15 cellular contexts compared by ENCODE assay signal in the genomic region with DNA sequence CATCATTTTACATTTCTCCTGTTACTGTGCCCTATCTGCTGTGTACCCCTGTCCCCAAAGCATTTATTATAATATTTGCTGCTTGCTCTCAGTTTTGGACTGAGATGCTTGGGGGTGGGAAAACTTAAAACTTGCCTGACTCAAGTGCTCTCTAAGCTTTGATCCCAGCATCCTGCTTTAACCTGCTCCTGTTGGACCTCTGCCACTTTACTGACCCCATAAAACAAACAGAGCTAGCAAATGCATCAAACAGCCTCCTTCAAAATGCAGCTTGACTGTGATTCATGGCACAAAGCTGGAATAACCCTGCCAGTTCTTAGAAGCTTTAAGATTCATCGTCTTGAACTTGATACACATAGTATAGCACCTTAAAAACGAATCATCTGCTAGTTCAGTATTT.
A peak's percentile ranks its signal among the peaks of the same experiment; 100 is the strongest.
DNase-seq lines count a peak whose midpoint lies in the region; ATAC-seq lines count a peak whose summit lies in the region.
"Had no signal": no experiment of that assay in that cellular context is flagged by ENCODE, and none has a peak within 500 bp of the region (broad histone marks: within the 10 kb centered on the region; RNA-seq: fewer than 3 reads in every experiment).

No MANE protein-coding gene starts in this region.

- no peaks in the 10 kb centered on the region for H3K36me3 Mint-ChIP-seq in stimulated activated effector memory CD8-positive, alpha-beta T cell treated with anti-CD3 and anti-CD28 coated beads, Interleukin-12 subunit alpha, Interleukin-12 subunit beta, amount 100 ng/mL, for 72 hours

- peak; percentile 15 for DNase-seq in DMS153 (lab: John Stamatoyannopoulos, UW)
- DNase-seq in NCI-H446 treated with DMSO at 0.1 percent for 48 hours (lab: John Stamatoyannopoulos, UW), result peak; percentile 65
- no peak for DNase-seq in epithelial cell of prostate (ENCODE audit: low read depth, low spot score)
- DNase-seq in NK-92 treated with Interleukin-12 subunit alpha and Interleukin-12 subunit beta, amount 100 ng/mL, for 24 hours (lab: John Stamatoyannopoulos, UW), result no peak
- DNase-seq in right cardiac atrium, result no peak
- no peak for DNase-seq in stimulated activated effector memory CD8-positive, alpha-beta T cell treated with anti-CD3 and anti-CD28 coated beads, Interleukin-12 subunit alpha, Interleukin-12 subunit beta, amount 100 ng/mL, for 72 hours (ENCODE audit: low spot score in 2 of 2)
- DNase-seq: activated CD8-positive, alpha-beta T cell treated with anti-CD3 and anti-CD28 coated beads for 36 hours; activated naive CD4-positive, alpha-beta T cell; KG1; Peyer's patch; stimulated activated CD4-positive, alpha-beta T cell treated with anti-CD3 and anti-CD28 coated beads, Interleukin-15, amount 100 ng/mL, for 24 hours; T-helper 17 cell had no signal

- H3K27ac ChIP-seq in epithelial cell of prostate (peak overlapping the region; percentile 86), rectal smooth muscle tissue (ENCODE audit: low read depth, low read length) (peak overlapping the region; percentile 75), right cardiac atrium (ENCODE audit: low read length) (no peak overlapping the region)

- peaks cover 2% of the 10 kb centered on the region for H3K9me3 Mint-ChIP-seq in stimulated activated effector memory CD8-positive, alpha-beta T cell treated with anti-CD3 and anti-CD28 coated beads, Interleukin-12 subunit alpha, Interleukin-12 subunit beta, amount 100 ng/mL, for 72 hours
- H3K9me3 Mint-ChIP-seq: activated CD8-positive, alpha-beta T cell treated with anti-CD3 and anti-CD28 coated beads for 36 hours had no signal

- no peak overlapping the region for H3K27ac Mint-ChIP-seq in stimulated activated effector memory CD8-positive, alpha-beta T cell treated with anti-CD3 and anti-CD28 coated beads, Interleukin-12 subunit alpha, Interleukin-12 subunit beta, amount 100 ng/mL, for 72 hours
- H3K27ac Mint-ChIP-seq: activated CD8-positive, alpha-beta T cell treated with anti-CD3 and anti-CD28 coated beads for 36 hours; B cell; T-helper 17 cell had no signal

- no peaks in the 10 kb centered on the region for H3K9me3 ChIP-seq in right cardiac atrium (ENCODE audit: control insufficient read depth, low read length)
- H3K9me3 ChIP-seq: Peyer's patch had no signal

- intact Hi-C loops in right cardiac atrium (cut with DNase I), result no loop called here

- no peak for ATAC-seq in right cardiac atrium
- no peak for ATAC-seq in HG03460 (IDR thresholded peaks at IDR 0.05; ENCODE audit: unreplicated experiment)
- no peak for ATAC-seq in stimulated activated effector memory CD8-positive, alpha-beta T cell treated with anti-CD3 and anti-CD28 coated beads, Interleukin-12 subunit alpha, Interleukin-12 subunit beta, amount 100 ng/mL, for 72 hours
- ATAC-seq: activated CD8-positive, alpha-beta T cell treated with anti-CD3 and anti-CD28 coated beads for 36 hours; T-helper 17 cell had no signal

- H3K4me1 ChIP-seq in rectal smooth muscle tissue (ENCODE audit: control insufficient read depth, insufficient read depth, low read length) (peaks cover 11% of the 10 kb centered on the region), right cardiac atrium (ENCODE audit: control insufficient read depth, insufficient read depth, low read length) (no peaks in the 10 kb centered on the region)
- H3K4me1 ChIP-seq: Peyer's patch had no signal

- 74% methylated on average over 2 of the region's 2 CpGs for WGBS in right cardiac atrium

- H3K4me1 Mint-ChIP-seq in stimulated activated effector memory CD8-positive, alpha-beta T cell treated with anti-CD3 and anti-CD28 coated beads, Interleukin-12 subunit alpha, Interleukin-12 subunit beta, amount 100 ng/mL, for 72 hours, result no peaks in the 10 kb centered on the region
- H3K4me1 Mint-ChIP-seq: B cell, T-helper 17 cell had no signal

- no peaks in the 10 kb centered on the region for H3K36me3 ChIP-seq in rectal smooth muscle tissue (ENCODE audit: control insufficient read depth, insufficient read depth, low read length)
- H3K36me3 ChIP-seq: Peyer's patch had no signal

- H3K4me3 ChIP-seq in rectal smooth muscle tissue (ENCODE audit: low read length) (no peak overlapping the region), right cardiac atrium (ENCODE audit: low read length) (no peak overlapping the region)

- no peak overlapping the region for H3K4me3 Mint-ChIP-seq in stimulated activated effector memory CD8-positive, alpha-beta T cell treated with anti-CD3 and anti-CD28 coated beads, Interleukin-12 subunit alpha, Interleukin-12 subunit beta, amount 100 ng/mL, for 72 hours
- H3K4me3 Mint-ChIP-seq: activated CD8-positive, alpha-beta T cell treated with anti-CD3 and anti-CD28 coated beads for 36 hours; B cell; T-helper 17 cell had no signal

- no peak overlapping the region for H3K9ac ChIP-seq in rectal smooth muscle tissue (ENCODE audit: low read length)

- no peaks in the 10 kb centered on the region for H3K27me3 ChIP-seq in rectal smooth muscle tissue (ENCODE audit: control insufficient read depth, insufficient read depth, low read length)
- H3K27me3 ChIP-seq in right cardiac atrium (ENCODE audit: control insufficient read depth, insufficient read depth), result no peaks in the 10 kb centered on the region
- H3K27me3 ChIP-seq: Peyer's patch had no signal

Comparison
In these comparisons a context has a peak if more than half of its experiments do, and no peak if none do; other contexts are left out.
1. DNase-seq: peak in DMS153 (single experiment) and NCI-H446 treated with DMSO at 0.1 percent for 48 hours (single experiment); none in epithelial cell of prostate (single experiment), NK-92 treated with Interleukin-12 subunit alpha and Interleukin-12 subunit beta, amount 100 ng/mL, for 24 hours (single experiment), right cardiac atrium (0 of 3) and stimulated activated effector memory CD8-positive, alpha-beta T cell treated with anti-CD3 and anti-CD28 coated beads, Interleukin-12 subunit alpha, Interleukin-12 subunit beta, amount 100 ng/mL, for 72 hours (0 of 2).